In the genomic region with DNA sequence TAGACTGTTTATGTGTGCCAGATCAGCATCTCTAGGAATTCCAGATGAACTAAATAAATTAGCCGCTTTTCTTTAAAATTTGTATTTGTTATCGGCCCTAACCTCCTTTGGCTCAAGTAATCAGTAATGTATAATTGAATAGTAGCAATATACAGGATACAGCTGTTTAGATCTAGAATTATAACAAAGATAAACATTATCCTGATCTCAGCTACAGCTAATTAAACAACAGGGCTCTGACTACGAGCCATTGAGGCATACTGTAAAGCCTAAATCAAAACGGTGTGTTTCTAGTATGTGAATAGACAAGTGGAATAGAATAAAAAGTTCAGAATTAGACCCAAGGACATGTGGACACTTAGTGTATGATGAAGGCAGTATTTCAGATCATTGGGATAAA, we compare ENCODE assay signal across 31 cellular contexts.
"Had no signal": no experiment of that assay in that cellular context is flagged by ENCODE, and none has a peak within 500 bp of the region (broad histone marks: within the 10 kb centered on the region; RNA-seq: fewer than 3 reads in every experiment).

No MANE protein-coding gene starts in this region.

- ATAC-seq: natural killer cell; psoas muscle; right cardiac atrium; right lobe of liver; stimulated activated memory B cell treated with anti-CD40 and anti-IgM and Interleukin-4, amounts not matched to agents 10 μg/mL and 1 μg/mL and 100 μg/mL, for 72 hours; stimulated activated naive CD8-positive, alpha-beta T cell treated with anti-CD3 and anti-CD28 coated beads, Interleukin-15, amount 100 ng/mL, for 72 hours; stimulated activated naive CD8-positive, alpha-beta T cell treated with anti-CD3 and anti-CD28 coated beads, Interleukin-15, Interleukin-2, amounts not matched to agents 100 U/mL and 50 U/mL, for 24 hours; upper lobe of right lung had no signal

- H3K27ac Mint-ChIP-seq: natural killer cell; neural progenitor cell; stimulated activated memory B cell treated with anti-CD40 and anti-IgM and Interleukin-4, amounts not matched to agents 10 μg/mL and 1 μg/mL and 100 μg/mL, for 72 hours; type B pancreatic cell had no signal

- H3K4me3 ChIP-seq: neural progenitor cell, ovary, psoas muscle, right lobe of liver, sigmoid colon, smooth muscle cell, spleen, suprapubic skin, testis, tibial artery, transverse colon, upper lobe of right lung, uterus had no signal

- H2AFZ ChIP-seq: neural progenitor cell, parathyroid adenoma had no signal

- H3K27ac ChIP-seq: neural progenitor cell, ovary, parathyroid adenoma, psoas muscle, right lobe of liver, sigmoid colon, spleen, suprapubic skin, testis, tibial artery, transverse colon, upper lobe of right lung, uterus had no signal

- DNase-seq: natural killer cell; occipital lobe; ovary; posterior cingulate gyrus; psoas muscle; right cardiac atrium; right lobe of liver; sigmoid colon; spleen; stimulated activated CD4-positive, alpha-beta T cell treated with anti-CD3 and anti-CD28 coated beads, Interleukin-12 subunit alpha, Interleukin-12 subunit beta, amount 100 ng/mL, for 4 hours; stimulated activated CD4-positive, alpha-beta T cell treated with anti-CD3 and anti-CD28 coated beads, Interleukin-1b, Interleukin-23, amount 100 ng/mL, for 48 hours; stimulated activated CD4-positive, alpha-beta T cell treated with anti-CD3 and anti-CD28 coated beads, Interleukin-4, amount 100 ng/mL, for 1 hour; stimulated activated CD4-positive, alpha-beta T cell treated with anti-CD3 and anti-CD28 coated beads, Interleukin-4, amount 100 ng/mL, for 4 hours; stimulated activated CD8-positive, alpha-beta memory T cell treated with anti-CD3 and anti-CD28 coated beads, Interleukin-4, amount 100 ng/mL, for 48 hours; stimulated activated naive CD4-positive, alpha-beta T cell; stimulated activated naive CD8-positive, alpha-beta T cell treated with anti-CD3 and anti-CD28 coated beads, Interleukin-15, amount 100 ng/mL, for 72 hours; stimulated activated naive CD8-positive, alpha-beta T cell treated with anti-CD3 and anti-CD28 coated beads, Interleukin-15, Interleukin-2, amounts not matched to agents 100 U/mL and 50 U/mL, for 24 hours; substantia nigra; testis; tibial artery; transverse colon; upper lobe of right lung; uterus had no signal

- H3K27me3 ChIP-seq: neural progenitor cell, ovary, right lobe of liver, sigmoid colon, spleen, suprapubic skin, testis, tibial artery, transverse colon, upper lobe of right lung, uterus had no signal

- H3K9me3 ChIP-seq: ovary, psoas muscle, right lobe of liver, sigmoid colon, spleen, suprapubic skin, testis, tibial artery, transverse colon, upper lobe of right lung, uterus had no signal

- H3K4me3 Mint-ChIP-seq: natural killer cell; nephron; neural progenitor cell; stimulated activated memory B cell treated with anti-CD40 and anti-IgM and Interleukin-4, amounts not matched to agents 10 μg/mL and 1 μg/mL and 100 μg/mL, for 72 hours; stimulated activated naive CD8-positive, alpha-beta T cell treated with anti-CD3 and anti-CD28 coated beads, Interleukin-15, amount 100 ng/mL, for 72 hours; type B pancreatic cell had no signal

- H3K9ac ChIP-seq: neural progenitor cell, parathyroid adenoma had no signal

- H3K4me1 Mint-ChIP-seq: natural killer cell; neural progenitor cell; stimulated activated memory B cell treated with anti-CD40 and anti-IgM and Interleukin-4, amounts not matched to agents 10 μg/mL and 1 μg/mL and 100 μg/mL, for 72 hours; stimulated activated naive CD8-positive, alpha-beta T cell treated with anti-CD3 and anti-CD28 coated beads, Interleukin-15, amount 100 ng/mL, for 72 hours had no signal

- H3K4me1 ChIP-seq: neural progenitor cell, parathyroid adenoma, psoas muscle, right lobe of liver, sigmoid colon, spleen, suprapubic skin, testis, tibial artery, transverse colon, upper lobe of right lung, uterus had no signal

- H3K36me3 ChIP-seq: neural progenitor cell, ovary, right lobe of liver, sigmoid colon, tibial artery, transverse colon, uterus had no signal

- H3K27me3 Mint-ChIP-seq: progenitor cell of endocrine pancreas; stimulated activated memory B cell treated with anti-CD40 and anti-IgM and Interleukin-4, amounts not matched to agents 10 μg/mL and 1 μg/mL and 100 μg/mL, for 72 hours; stimulated activated naive CD8-positive, alpha-beta T cell treated with anti-CD3 and anti-CD28 coated beads, Interleukin-15, amount 100 ng/mL, for 72 hours; type B pancreatic cell had no signal

- H3K9me3 Mint-ChIP-seq: natural killer cell; neural progenitor cell; stimulated activated memory B cell treated with anti-CD40 and anti-IgM and Interleukin-4, amounts not matched to agents 10 μg/mL and 1 μg/mL and 100 μg/mL, for 72 hours; stimulated activated naive CD8-positive, alpha-beta T cell treated with anti-CD3 and anti-CD28 coated beads, Interleukin-15, amount 100 ng/mL, for 72 hours; type B pancreatic cell had no signal

- H3K4me2 ChIP-seq: neural progenitor cell, smooth muscle cell had no signal
